In genomic region chr15:84601555-84601838, GRCh38 we compare ENCODE assay signal across 8 cellular contexts. TPM values are rescaled to one million over a fixed set of nuclear protein-coding genes. Genes with fewer than 3 reads are reported as not detected.
DNase-seq lines count a peak whose midpoint lies in the region; TF ChIP-seq lines count a peak whose summit lies in the region.

No MANE protein-coding gene starts in this region.

- H3K9ac ChIP-seq in endodermal cell (ENCODE audit: extremely low read depth, low read length, poor library complexity, severe bottlenecking) = peak overlapping the region; percentile 94

- TF ChIP-seq CTCF in C4-2B (conservative IDR thresholded peaks at IDR 0.05) = no peak
- TF ChIP-seq CTCF in NB4 (IDR thresholded peaks at IDR 0.05; ENCODE audit: low read depth, low read length) = no peak
- TF ChIP-seq CTCF in endodermal cell (conservative IDR thresholded peaks at IDR 0.05) = no peak
- TF ChIP-seq CTCF in neutrophil (IDR thresholded peaks at IDR 0.05) = no peak
- no peak for TF ChIP-seq CTCF in GM13977 (IDR thresholded peaks at IDR 0.05; ENCODE audit: extremely low read depth, insufficient read depth, missing control alignments)

- H3K4me3 ChIP-seq in NB4 (ENCODE audit: low read depth, low read length) (peak overlapping the region; percentile 86), endodermal cell (ENCODE audit: low read length) (peak overlapping the region; percentile 98), neutrophil (ENCODE audit: low read depth in 1 of 2, low read length in 1 of 2) (peak overlapping the region; percentile 97)

- H3K9me3 ChIP-seq in endodermal cell (ENCODE audit: control insufficient read depth, low read length) (no peaks in the 10 kb centered on the region), neutrophil (no peaks in the 10 kb centered on the region)

- H3K36me3 ChIP-seq in endodermal cell (ENCODE audit: control insufficient read depth, insufficient read depth, low read length) (peaks cover 26% of the 10 kb centered on the region), neutrophil (peaks cover 4% of the 10 kb centered on the region)

- H3K27ac ChIP-seq in C4-2B (peak overlapping the region; percentile 77), endodermal cell (ENCODE audit: low read depth, low read length) (peak overlapping the region; percentile 93), neutrophil (no peak overlapping the region)

- TF ChIP-seq POLR2A in NB4 (IDR thresholded peaks at IDR 0.05; ENCODE audit: extremely low read depth, insufficient read length) = no peak

- peak overlapping the region; percentile 81 for H3K4me3 Mint-ChIP-seq in endodermal cell

- H3K27ac Mint-ChIP-seq in endodermal cell = peak overlapping the region; percentile 91

- DNase-seq in NB4 (ENCODE audit: low read depth) (no peak), endodermal cell (no peak), NCI-H524 (lab: John Stamatoyannopoulos, UW) (no peak), hepatic stellate cell (ENCODE audit: low spot score) (no peak), GM13977 (ENCODE audit: low spot score) (no peak), MV-4-11 (lab: John Stamatoyannopoulos, UW) (no peak)

- WGBS in endodermal cell (ENCODE audit: insufficient coverage in 1 of 2, insufficient read length in 1 of 2), 2 experiments = 58% methylated on average over 4 of the region's 6 CpGs; no CpG with 5 or more reads in 1 of the 2 experiments

- in situ Hi-C loops in GM13977 (cut with MboI; ENCODE audit: low pct_unique_long_range_greater_than_20kb, low sequenced_read_pairs, unreplicated experiment) = no loop called here

- H3K4me1 ChIP-seq in endodermal cell (ENCODE audit: control insufficient read depth, insufficient read depth, low read length) = no peaks in the 10 kb centered on the region
- peaks cover 42 to 45% of the 10 kb centered on the region in 2 experiments for H3K4me1 ChIP-seq in neutrophil (ENCODE audit: control insufficient read depth in 1 of 2, insufficient read depth in 1 of 2, low read depth in 1 of 2, low read length in 1 of 2)

- peaks cover 27% of the 10 kb centered on the region for H3K36me3 Mint-ChIP-seq in endodermal cell (ENCODE audit: low read depth)

- no peaks in the 10 kb centered on the region for H3K27me3 ChIP-seq in endodermal cell (ENCODE audit: control insufficient read depth, insufficient read depth, low read length, poor library complexity, severe bottlenecking)
- H3K27me3 ChIP-seq in neutrophil = no peaks in the 10 kb centered on the region

- H3K9me3 Mint-ChIP-seq in endodermal cell = no peaks in the 10 kb centered on the region

- H3K27me3 Mint-ChIP-seq in endodermal cell (ENCODE audit: insufficient read depth) = peaks cover 13% of the 10 kb centered on the region

- peaks cover 22% of the 10 kb centered on the region for H3K4me1 Mint-ChIP-seq in endodermal cell

RNA-seq across cellular contexts. Expression of gene ZSCAN2, which starts 0.7 kb away (rescaled TPM):
- 10 to 100 TPM; 23.6 to 31.3 TPM for total RNA-seq in endodermal cell
- polyA plus RNA-seq in endodermal cell (2013, experiment 1 of 2) = 18.8 TPM
- polyA plus RNA-seq in endodermal cell (2013, experiment 2 of 2) = 18.4 TPM

RNA-seq across cellular contexts. Expression of gene WDR73, which starts 52.6 kb away (rescaled TPM):
- 10 to 100 TPM; 44.1 to 46.8 TPM for total RNA-seq in endodermal cell
- polyA plus RNA-seq in endodermal cell (2013, experiment 1 of 2) = 37.9 TPM
- 32.1 TPM for polyA plus RNA-seq in endodermal cell (2013, experiment 2 of 2)

RNA-seq across cellular contexts. Expression of gene NMB, which starts 56.5 kb away (rescaled TPM):
- total RNA-seq in endodermal cell = 1 to 10 TPM; 5.3 to 7.3 TPM
- 11.8 TPM for polyA plus RNA-seq in endodermal cell (2013, experiment 1 of 2)
- 10.0 TPM for polyA plus RNA-seq in endodermal cell (2013, experiment 2 of 2)
